1 cellular context compared by ENCODE assay signal in genomic region chr4:771464-771863, GRCh38.
TF ChIP-seq lines count a peak whose summit lies in the region.

No MANE protein-coding gene starts in this region.

TF ChIP-seq in SK-N-SH, 30 proteins besides CTCF, POLR2A, EP300 and RAD21 (continued from another document):
- TF ChIP-seq, protein P1, sequence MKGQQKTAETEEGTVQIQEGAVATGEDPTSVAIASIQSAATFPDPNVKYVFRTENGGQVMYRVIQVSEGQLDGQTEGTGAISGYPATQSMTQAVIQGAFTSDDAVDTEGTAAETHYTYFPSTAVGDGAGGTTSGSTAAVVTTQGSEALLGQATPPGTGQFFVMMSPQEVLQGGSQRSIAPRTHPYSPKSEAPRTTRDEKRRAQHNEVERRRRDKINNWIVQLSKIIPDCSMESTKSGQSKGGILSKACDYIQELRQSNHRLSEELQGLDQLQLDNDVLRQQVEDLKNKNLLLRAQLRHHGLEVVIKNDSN (IDR thresholded peaks at IDR 0.05; ENCODE audit: borderline replicate concordance, low read depth), result no peak
- TF ChIP-seq, protein P2, sequence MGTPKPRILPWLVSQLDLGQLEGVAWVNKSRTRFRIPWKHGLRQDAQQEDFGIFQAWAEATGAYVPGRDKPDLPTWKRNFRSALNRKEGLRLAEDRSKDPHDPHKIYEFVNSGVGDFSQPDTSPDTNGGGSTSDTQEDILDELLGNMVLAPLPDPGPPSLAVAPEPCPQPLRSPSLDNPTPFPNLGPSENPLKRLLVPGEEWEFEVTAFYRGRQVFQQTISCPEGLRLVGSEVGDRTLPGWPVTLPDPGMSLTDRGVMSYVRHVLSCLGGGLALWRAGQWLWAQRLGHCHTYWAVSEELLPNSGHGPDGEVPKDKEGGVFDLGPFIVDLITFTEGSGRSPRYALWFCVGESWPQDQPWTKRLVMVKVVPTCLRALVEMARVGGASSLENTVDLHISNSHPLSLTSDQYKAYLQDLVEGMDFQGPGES (IDR thresholded peaks at IDR 0.05; ENCODE audit: low read depth, low read length), result no peak
- TF ChIP-seq RCOR1 (IDR thresholded peaks at IDR 0.05; ENCODE audit: low read length) (no peak), GABPA (IDR thresholded peaks at IDR 0.05; ENCODE audit: low read depth) (no peak)
